8 cellular contexts compared by ENCODE assay signal in genomic region chr13:114065926-114066774, GRCh38.
A peak's percentile ranks its signal among the peaks of the same experiment; 100 is the strongest.
DNase-seq lines count a peak whose midpoint lies in the region; ATAC-seq, FAIRE-seq and TF ChIP-seq lines count a peak whose summit lies in the region.

No MANE protein-coding gene starts in this region.

- H3K27ac Mint-ChIP-seq in T-cell, result peak overlapping the region; percentile 97 to 99

- H3K9me3 ChIP-seq in esophagus squamous epithelium, result no peaks in the 10 kb centered on the region

- 66 to 79% methylated on average over 11 of the region's 35 CpGs for WGBS in esophagus squamous epithelium, 2 donors

- intact Hi-C loops in esophagus squamous epithelium (cut with DNase I), result no loop called here

- H3K4me1 ChIP-seq in esophagus squamous epithelium, result peaks cover 27 to 74% (median 58%) of the 10 kb centered on the region in 3 donors

- no peak for TF ChIP-seq CTCF in esophagus squamous epithelium (IDR thresholded peaks at IDR 0.05)

- peaks cover 0 to 6% (median 0%) of the 10 kb centered on the region in 4 donors for H3K27me3 ChIP-seq in esophagus squamous epithelium

- peaks cover 10% of the 10 kb centered on the region for H3K36me3 Mint-ChIP-seq in T-cell

- peak; percentile 86 for FAIRE-seq in GM19239 (lab: Jason Lieb, UNC)

- peak overlapping the region in 2 of 4 donors; percentile 43 to 61 for H3K4me3 ChIP-seq in esophagus squamous epithelium

- peak overlapping the region; percentile 80 to 98 (median 92) for H3K27ac ChIP-seq in esophagus squamous epithelium

- peak in 1 of 4 donors; percentile 18 for TF ChIP-seq POLR2A in esophagus squamous epithelium (IDR thresholded peaks at IDR 0.05)

- peak overlapping the region; percentile 75 to 79 (median 79) for H3K4me3 Mint-ChIP-seq in T-cell

- POLR2A ChIA-PET in T-cell (lab: Charles Lee), result interaction anchor here in 1 of 2 donors (1.1 kb wide), 1 partner anchor 27 kb away, joined by 3 read pairs; no protein-coding TSS in a partner anchor

- CTCF ChIA-PET in T-cell (lab: Charles Lee), result interaction anchor here (0.6 to 1.0 kb wide), 2 partner anchors 45 kb away, joined by 3 to 6 read pairs; no protein-coding TSS in a partner anchor

- peaks cover 72 to 73% (median 72%) of the 10 kb centered on the region in 3 donors for H3K4me1 Mint-ChIP-seq in T-cell

- ATAC-seq in T-cell (replicated peaks in 1 of 4) (no peak), GM18517 (IDR thresholded peaks at IDR 0.05; ENCODE audit: unreplicated experiment) (no peak)

- no peaks in the 10 kb centered on the region for H3K27me3 Mint-ChIP-seq in T-cell

- H3K9me3 Mint-ChIP-seq in T-cell, result no peaks in the 10 kb centered on the region

- no peaks in the 10 kb centered on the region for H3K36me3 ChIP-seq in esophagus squamous epithelium

- DNase-seq in GM19239 (ENCODE audit: insufficient read length, low spot score) (no peak), T-cell (peak in 20 of 34 experiments; percentile 22 to 56 (median 33)), esophagus squamous epithelium (lab: John Stamatoyannopoulos, UW) (no peak), amygdala (lab: John Stamatoyannopoulos, UW) (no peak), ureter (ENCODE audit: low spot score) (no peak), RKO (ENCODE audit: low spot score) (no peak)
- peak; percentile 32 for DNase-seq in stimulated activated CD4-positive, alpha-beta T cell treated with anti-CD3 and anti-CD28 coated beads, Interleukin-4, amount 100 ng/mL, for 1 hour

Comparison
In these comparisons a context has a peak if more than half of its experiments do, and no peak if none do; other contexts are left out.
1. DNase-seq: peak in T-cell (20 of 34) and stimulated activated CD4-positive, alpha-beta T cell treated with anti-CD3 and anti-CD28 coated beads, Interleukin-4, amount 100 ng/mL, for 1 hour (single experiment); none in GM19239 (single experiment), esophagus squamous epithelium (single experiment), amygdala (0 of 56), ureter (single experiment) and RKO (single experiment).